In the genomic region with DNA sequence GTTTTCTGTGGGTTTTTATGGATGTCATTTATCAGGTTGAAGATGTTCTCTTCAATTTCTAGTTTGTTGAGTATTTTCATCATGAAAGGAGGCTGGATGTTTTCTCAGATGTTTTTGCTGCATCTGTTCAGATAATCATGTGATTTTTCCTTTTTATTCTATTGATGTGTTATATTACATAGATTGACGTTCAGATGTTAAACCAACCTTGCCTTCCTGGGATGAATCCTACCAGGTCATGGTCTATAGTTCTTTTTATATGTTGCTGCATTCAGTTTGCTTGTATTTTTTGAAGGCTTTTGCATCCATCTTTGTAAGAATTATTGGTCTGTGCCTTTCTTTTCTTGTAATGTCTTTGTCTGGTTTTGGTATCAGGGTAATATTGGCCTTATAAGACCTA, we compare ENCODE assay signal across 8 cellular contexts. TPM values are rescaled to one million over a fixed set of nuclear protein-coding genes. Genes with fewer than 3 reads are reported as not detected.
"Had no signal": no experiment of that assay in that cellular context is flagged by ENCODE, and none has a peak within 500 bp of the region (broad histone marks: within the 10 kb centered on the region; RNA-seq: fewer than 3 reads in every experiment).

No MANE protein-coding gene starts in this region.

- DNase-seq: GDM1, GF-D8 had no signal

- ATAC-seq: GM12878 had no signal

- H3K4me3 ChIP-seq: GM12878 had no signal

- FAIRE-seq: GM12878, GM12891, GM12892, GM18507, GM19239 had no signal

RNA-seq across cellular contexts. Expression of a gene that starts 43.9 kb away (rescaled TPM):
- total RNA-seq: G401 had no signal
- polyA plus RNA-seq: GM12878 had no signal
